1 cellular context compared by ENCODE assay signal in the genomic region with DNA sequence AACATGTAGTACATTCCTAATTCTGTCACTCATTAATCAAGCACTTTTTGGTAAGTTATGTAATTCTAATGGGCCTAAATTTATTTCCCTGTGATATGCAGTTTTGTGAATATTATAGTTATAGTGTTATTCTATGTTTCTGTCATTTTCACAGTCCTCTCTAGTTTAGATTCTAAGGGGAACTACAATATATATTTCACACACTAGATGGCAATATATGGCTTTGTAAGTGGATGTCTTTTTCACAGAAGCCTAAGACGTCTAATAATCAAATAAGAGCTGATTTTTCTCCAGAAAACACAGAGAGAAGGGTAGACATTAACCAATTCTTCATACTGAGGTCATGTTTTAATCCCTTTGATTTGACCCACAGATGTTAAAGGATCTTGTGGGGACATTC.
TF ChIP-seq lines count a peak whose summit lies in the region.

No MANE protein-coding gene starts in this region.

TF ChIP-seq in HEK293T, 16 proteins besides CTCF, POLR2A, EP300 and RAD21 (continued from another document):
- TF ChIP-seq BHLHE40 (IDR thresholded peaks at IDR 0.05; ENCODE audit: borderline replicate concordance) (no peak), FOXK2 (IDR thresholded peaks at IDR 0.05) (no peak), NFRKB (IDR thresholded peaks at IDR 0.05) (no peak), SP1 (IDR thresholded peaks at IDR 0.05) (no peak)
